Comparison of ENCODE assay signal across 8 cellular contexts in genomic region chr9:33136721-33137120, GRCh38.
A peak's percentile ranks its signal among the peaks of the same experiment; 100 is the strongest.
DNase-seq lines count a peak whose midpoint lies in the region; ATAC-seq and TF ChIP-seq lines count a peak whose summit lies in the region.

No MANE protein-coding gene starts in this region.

- H3K36me3 ChIP-seq in WERI-Rb-1, result peaks cover 9% of the 10 kb centered on the region

- no peak overlapping the region for H3K27ac ChIP-seq in coronary artery
- H3K27ac ChIP-seq in WERI-Rb-1, result no peak overlapping the region

- H3K4me1 Mint-ChIP-seq in activated T-cell treated with anti-CD3 and anti-CD28 coated beads, Interleukin-2, amount 50 U/mL, for 24 hours (ENCODE audit: low read depth), result peaks cover 77% of the 10 kb centered on the region
- H3K4me1 Mint-ChIP-seq in stimulated activated effector memory CD8-positive, alpha-beta T cell treated with anti-CD3 and anti-CD28 coated beads, Interleukin-12 subunit alpha, Interleukin-12 subunit beta, amount 100 ng/mL, for 72 hours, result peaks cover 88% of the 10 kb centered on the region

- no peaks in the 10 kb centered on the region for H3K27me3 Mint-ChIP-seq in activated T-cell treated with anti-CD3 and anti-CD28 coated beads, Interleukin-2, amount 50 U/mL, for 24 hours

- peaks cover 42% of the 10 kb centered on the region for H3K36me3 Mint-ChIP-seq in activated T-cell treated with anti-CD3 and anti-CD28 coated beads, Interleukin-2, amount 50 U/mL, for 24 hours (ENCODE audit: low read depth)
- H3K36me3 Mint-ChIP-seq in stimulated activated effector memory CD8-positive, alpha-beta T cell treated with anti-CD3 and anti-CD28 coated beads, Interleukin-12 subunit alpha, Interleukin-12 subunit beta, amount 100 ng/mL, for 72 hours, result peaks cover 47% of the 10 kb centered on the region

- H3K9me3 Mint-ChIP-seq in activated T-cell treated with anti-CD3 and anti-CD28 coated beads, Interleukin-2, amount 50 U/mL, for 24 hours, result no peaks in the 10 kb centered on the region
- no peaks in the 10 kb centered on the region for H3K9me3 Mint-ChIP-seq in stimulated activated effector memory CD8-positive, alpha-beta T cell treated with anti-CD3 and anti-CD28 coated beads, Interleukin-12 subunit alpha, Interleukin-12 subunit beta, amount 100 ng/mL, for 72 hours

- H3K27ac Mint-ChIP-seq in activated T-cell treated with anti-CD3 and anti-CD28 coated beads, Interleukin-2, amount 50 U/mL, for 24 hours, result peak overlapping the region; percentile 70
- H3K27ac Mint-ChIP-seq in stimulated activated effector memory CD8-positive, alpha-beta T cell treated with anti-CD3 and anti-CD28 coated beads, Interleukin-12 subunit alpha, Interleukin-12 subunit beta, amount 100 ng/mL, for 72 hours, result peak overlapping the region; percentile 93

- no peak for DNase-seq in activated T-cell treated with anti-CD3 and anti-CD28 coated beads, Interleukin-2, amount 50 U/mL, for 24 hours
- DNase-seq in activated T-cell treated with anti-CD3 and anti-CD28 coated beads, Interleukin-2, amount 50 U/mL, for 48 hours, result no peak
- DNase-seq in coronary artery (ENCODE audit: low spot score) (peak; percentile 57), germinal center (ENCODE audit: low spot score) (no peak), activated gamma-delta T cell treated with Interleukin-2 at 50 U/mL for 16 hours (no peak), WERI-Rb-1 (no peak)
- DNase-seq in stimulated activated effector memory CD8-positive, alpha-beta T cell treated with anti-CD3 and anti-CD28 coated beads, Interleukin-12 subunit alpha, Interleukin-12 subunit beta, amount 100 ng/mL, for 72 hours (ENCODE audit: low spot score in 2 of 2), result no peak

- TF ChIP-seq CTCF in coronary artery (IDR thresholded peaks at IDR 0.05) (no peak), WERI-Rb-1 (IDR thresholded peaks at IDR 0.05; ENCODE audit: low read depth, low read length) (no peak)

- H3K9me3 ChIP-seq in WERI-Rb-1 (ENCODE audit: severe bottlenecking), result no peaks in the 10 kb centered on the region

- no peaks in the 10 kb centered on the region for H3K27me3 ChIP-seq in WERI-Rb-1 (ENCODE audit: insufficient read depth, low read depth, severe bottlenecking)

- H3K4me3 Mint-ChIP-seq in activated T-cell treated with anti-CD3 and anti-CD28 coated beads, Interleukin-2, amount 50 U/mL, for 24 hours, result no peak overlapping the region
- peak overlapping the region; percentile 62 for H3K4me3 Mint-ChIP-seq in stimulated activated effector memory CD8-positive, alpha-beta T cell treated with anti-CD3 and anti-CD28 coated beads, Interleukin-12 subunit alpha, Interleukin-12 subunit beta, amount 100 ng/mL, for 72 hours

- peak; percentile 51 for ATAC-seq in HG03108 (IDR thresholded peaks at IDR 0.05; ENCODE audit: unreplicated experiment)
- ATAC-seq in stimulated activated effector memory CD8-positive, alpha-beta T cell treated with anti-CD3 and anti-CD28 coated beads, Interleukin-12 subunit alpha, Interleukin-12 subunit beta, amount 100 ng/mL, for 72 hours, result peak; percentile 31

- no peak overlapping the region for H3K4me3 ChIP-seq in coronary artery
- H3K4me3 ChIP-seq in WERI-Rb-1 (ENCODE audit: low read depth, low read length), result no peak overlapping the region
